ENCODE assay signal across 16 cellular contexts in the genomic region with DNA sequence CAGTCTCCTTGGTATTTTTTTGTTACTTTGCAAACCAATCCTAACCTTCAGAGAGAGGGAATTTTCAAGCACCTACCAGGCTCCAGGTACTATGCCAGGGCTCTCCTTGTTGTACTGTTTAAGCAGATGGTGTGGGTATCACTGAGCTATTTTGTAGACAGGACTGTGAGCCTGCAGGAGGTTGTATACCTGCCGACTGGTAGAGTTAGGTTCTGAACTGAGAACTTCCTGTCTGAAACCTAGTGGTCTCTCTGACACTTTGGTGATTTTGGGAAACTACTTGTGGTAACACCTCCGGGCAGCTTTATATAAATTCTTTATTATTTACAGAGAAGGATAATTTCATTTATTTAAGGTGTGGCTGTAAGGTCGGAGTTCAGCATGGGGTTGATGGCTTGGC.
"Had no signal": no experiment of that assay in that cellular context is flagged by ENCODE, and none has a peak within 500 bp of the region (broad histone marks: within the 10 kb centered on the region; RNA-seq: fewer than 3 reads in every experiment).

No MANE protein-coding gene starts in this region.

- FAIRE-seq: kidney, pancreas had no signal

- H3K4me2 ChIP-seq: neural progenitor cell had no signal

- H3K36me3 ChIP-seq: neural progenitor cell, uterus had no signal

- H3K27ac Mint-ChIP-seq: activated T-cell treated with anti-CD3 and anti-CD28 coated beads, Interleukin-2, amount 50 U/mL, for 72 hours; neural progenitor cell had no signal

- ATAC-seq: left ventricle myocardium superior, pancreas had no signal

- H3K27ac ChIP-seq: adrenal gland, neural progenitor cell, pancreas, thyroid gland, uterus had no signal

- H2AFZ ChIP-seq: neural progenitor cell had no signal

- H3K4me3 ChIP-seq: adrenal gland, neural progenitor cell, pancreas, thyroid gland, uterus had no signal

- H3K4me1 ChIP-seq: pancreas had no signal

- H3K9me3 Mint-ChIP-seq: activated T-cell treated with anti-CD3 and anti-CD28 coated beads, Interleukin-2, amount 50 U/mL, for 72 hours; neural progenitor cell had no signal

- H3K9ac ChIP-seq: neural progenitor cell had no signal

- DNase-seq: activated CD4-positive, alpha-beta T cell treated with anti-CD3 and anti-CD28 coated beads, Interleukin-2, amount 50 U/mL, for 4 hours; activated CD8-positive, alpha-beta memory T cell treated with anti-CD3 and anti-CD28 coated beads, Interleukin-2, amount 50 U/mL, for 4 hours; activated T-cell treated with anti-CD3 and anti-CD28 coated beads, Interleukin-2, amount 50 U/mL, for 72 hours; adrenal gland; caudate nucleus; cortex of kidney; effector CD8-positive, alpha-beta T cell; kidney; left ventricle myocardium superior; mesendoderm; pancreas; stimulated activated CD4-positive, alpha-beta T cell treated with anti-CD3 and anti-CD28 coated beads, Interleukin-15, amount 100 ng/mL, for 24 hours; stimulated activated CD4-positive, alpha-beta T cell treated with anti-CD3 and anti-CD28 coated beads, Interleukin-4, amount 100 ng/mL, for 24 hours; thyroid gland; uterus had no signal

- H3K4me3 Mint-ChIP-seq: neural progenitor cell had no signal

- H3K27me3 ChIP-seq: adrenal gland, neural progenitor cell, pancreas, thyroid gland, uterus had no signal

- H3K9me3 ChIP-seq: adrenal gland, pancreas, thyroid gland, uterus had no signal
